ENCODE assay signal across 8 cellular contexts in genomic region chr3:119240101-119240581, GRCh38. TPM values are rescaled to one million over a fixed set of nuclear protein-coding genes. Genes with fewer than 3 reads are reported as not detected.
DNase-seq lines count a peak whose midpoint lies in the region; ATAC-seq, FAIRE-seq and TF ChIP-seq lines count a peak whose summit lies in the region.

No MANE protein-coding gene starts in this region.

- H3K27ac Mint-ChIP-seq in activated CD4-positive, alpha-beta memory T cell treated with anti-CD3 and anti-CD28 coated beads for 36 hours = peak overlapping the region; percentile 86

- no peak for FAIRE-seq in frontal cortex (lab: Jason Lieb, UNC)

- no peaks in the 10 kb centered on the region for H3K27me3 Mint-ChIP-seq in activated CD4-positive, alpha-beta memory T cell treated with anti-CD3 and anti-CD28 coated beads for 36 hours

- no peaks in the 10 kb centered on the region for H4K20me1 ChIP-seq in osteoblast (ENCODE audit: insufficient read depth, low read length)

- peaks cover 33% of the 10 kb centered on the region for H3K79me2 ChIP-seq in osteoblast (ENCODE audit: insufficient read depth, low read length)

- peaks cover 38% of the 10 kb centered on the region for H3K4me1 Mint-ChIP-seq in activated CD4-positive, alpha-beta memory T cell treated with anti-CD3 and anti-CD28 coated beads for 36 hours (ENCODE audit: low read depth)

- peaks cover 32% of the 10 kb centered on the region for H3K4me1 ChIP-seq in osteoblast (ENCODE audit: insufficient read depth, low read length)

- TF ChIP-seq RAD21 in Ishikawa (IDR thresholded peaks at IDR 0.05; ENCODE audit: low read depth) = no peak

- ATAC-seq in GM21786 (IDR thresholded peaks at IDR 0.05; ENCODE audit: unreplicated experiment) = peak; percentile 12

- TF ChIP-seq CTCF in osteoblast (IDR thresholded peaks at IDR 0.05; ENCODE audit: extremely low read depth, low read depth, low read length) = no peak

- H3K27ac ChIP-seq in osteoblast (ENCODE audit: low read depth, low read length) = peak overlapping the region; percentile 88

- H2AFZ ChIP-seq in osteoblast (ENCODE audit: low read length) = peak overlapping the region; percentile 67

- peaks cover 15% of the 10 kb centered on the region for H3K36me3 Mint-ChIP-seq in activated CD4-positive, alpha-beta memory T cell treated with anti-CD3 and anti-CD28 coated beads for 36 hours

- peak overlapping the region; percentile 96 for H3K4me2 ChIP-seq in osteoblast (ENCODE audit: insufficient read depth, low read length)

- DNase-seq in NCI-H1092 treated with DMSO at 0.1 percent for 48 hours (lab: John Stamatoyannopoulos, UW) = peak; percentile 53
- no peak for DNase-seq in NCI-H1092 (lab: John Stamatoyannopoulos, UW)
- DNase-seq in activated CD4-positive, alpha-beta memory T cell treated with anti-CD3 and anti-CD28 coated beads for 36 hours = no peak
- DNase-seq in frontal cortex (ENCODE audit: low spot score in 2 of 2) = peak; percentile 12 to 24
- DNase-seq in osteoblast (ENCODE audit: insufficient read length, low spot score, missing footprints) = no peak
- no peak for DNase-seq in NK-92 treated with Interleukin-12 subunit alpha and Interleukin-12 subunit beta, amount 100 ng/mL, for 24 hours (lab: John Stamatoyannopoulos, UW)

- H3K4me3 ChIP-seq in osteoblast (ENCODE audit: insufficient read depth, low read length) = peak overlapping the region; percentile 88

- H3K9me3 Mint-ChIP-seq in activated CD4-positive, alpha-beta memory T cell treated with anti-CD3 and anti-CD28 coated beads for 36 hours = no peaks in the 10 kb centered on the region

- CTCF ChIA-PET in activated CD4-positive, alpha-beta memory T cell treated with anti-CD3 and anti-CD28 coated beads for 36 hours (lab: Charles Lee) = interaction anchor here (0.6 to 2.8 kb wide), 25 partner anchors 9 to 856 kb away, joined by 3 to 114 read pairs (median 5); partner anchors contain the start of genes ARHGAP31, IGSF11, POGLUT1 and TEX55

- TF ChIP-seq EP300 in Ishikawa (IDR thresholded peaks at IDR 0.05; ENCODE audit: borderline replicate concordance) = no peak

- intact Hi-C loops in activated CD4-positive, alpha-beta memory T cell treated with anti-CD3 and anti-CD28 coated beads for 36 hours (cut with micrococcal nuclease) = loop anchor here (1.0 to 5.0 kb wide), 5 partner anchors 9 to 293 kb away; partner anchors contain the start of genes IGSF11, TIMMDC1 and TMEM39A

- H3K36me3 ChIP-seq in osteoblast (ENCODE audit: insufficient read depth, low read length) = peaks cover 5% of the 10 kb centered on the region

- peak overlapping the region; percentile 81 for H3K4me3 Mint-ChIP-seq in activated CD4-positive, alpha-beta memory T cell treated with anti-CD3 and anti-CD28 coated beads for 36 hours

- H3K27me3 ChIP-seq in osteoblast (ENCODE audit: insufficient read depth, low read length) = no peaks in the 10 kb centered on the region

- POLR2A ChIA-PET in activated CD4-positive, alpha-beta memory T cell treated with anti-CD3 and anti-CD28 coated beads for 36 hours (lab: Charles Lee) = interaction anchor here (0.9 to 1.6 kb wide), 3 partner anchors 52 to 83 kb away, joined by 4 to 7 read pairs (median 6); partner anchors contain the start of gene ARHGAP31

- H3K9me3 ChIP-seq in osteoblast (ENCODE audit: low read depth, low read length) = no peaks in the 10 kb centered on the region

TF ChIP-seq in Ishikawa, 13 proteins besides CTCF, POLR2A, EP300 and RAD21:
- peak; percentile 60 for TF ChIP-seq USF1 (IDR thresholded peaks at IDR 0.05)
- no peak for TF ChIP-seq YY1 (IDR thresholded peaks at IDR 0.05; ENCODE audit: low read depth)

RNA-seq across cellular contexts. Expression of gene B4GALT4, which starts 0.5 kb away (rescaled TPM):
- total RNA-seq in activated CD4-positive, alpha-beta memory T cell treated with anti-CD3 and anti-CD28 coated beads for 36 hours = 10 to 100 TPM; 13.5 to 14.2 TPM
- total RNA-seq in frontal cortex (8.6 TPM), osteoblast (22.7 and 28.2 TPM in 2 replicates)

RNA-seq across cellular contexts. Expression of gene ARHGAP31, which starts 54.0 kb away (rescaled TPM):
- 10 to 100 TPM; 10.8 to 11.4 TPM for total RNA-seq in activated CD4-positive, alpha-beta memory T cell treated with anti-CD3 and anti-CD28 coated beads for 36 hours
- total RNA-seq in frontal cortex (2.0 TPM), osteoblast (41.5 and 56.5 TPM in 2 replicates)

Comparison
In these comparisons a context has a peak if more than half of its experiments do, and no peak if none do; other contexts are left out.
1. DNase-seq: peak in NCI-H1092 treated with DMSO at 0.1 percent for 48 hours (single experiment) and frontal cortex (2 of 2); none in NCI-H1092 (single experiment), activated CD4-positive, alpha-beta memory T cell treated with anti-CD3 and anti-CD28 coated beads for 36 hours (single experiment), osteoblast (single experiment) and NK-92 treated with Interleukin-12 subunit alpha and Interleukin-12 subunit beta, amount 100 ng/mL, for 24 hours (single experiment).